In genomic region chr9:71509054-71509453, GRCh38 we compare ENCODE assay signal across 23 cellular contexts.
DNase-seq lines count a peak whose midpoint lies in the region; ATAC-seq, FAIRE-seq and TF ChIP-seq lines count a peak whose summit lies in the region.
"Had no signal": no experiment of that assay in that cellular context is flagged by ENCODE, and none has a peak within 500 bp of the region (broad histone marks: within the 10 kb centered on the region; RNA-seq: fewer than 3 reads in every experiment).

No MANE protein-coding gene starts in this region.

- no peaks in the 10 kb centered on the region for H4K20me1 ChIP-seq in smooth muscle cell (ENCODE audit: low read depth)
- H4K20me1 ChIP-seq: BLaER1 had no signal

- peak; percentile 67 for FAIRE-seq in RCC 7860 (lab: Jason Lieb, UNC)
- FAIRE-seq: pancreas had no signal

- H3K27me3 Mint-ChIP-seq in activated T-cell treated with anti-CD3 and anti-CD28 coated beads, Interleukin-2, amount 50 U/mL, for 72 hours (ENCODE audit: low read depth): peaks cover 6% of the 10 kb centered on the region
- H3K27me3 Mint-ChIP-seq in activated T-cell treated with anti-CD3 and anti-CD28 coated beads, Interleukin-2, amount 50 U/mL, for 4 hours (ENCODE audit: low read depth): no peaks in the 10 kb centered on the region

- ATAC-seq in activated T-cell treated with anti-CD3 and anti-CD28 coated beads, Interleukin-2, amount 50 U/mL, for 72 hours (replicated peaks in 1 of 2): peak; percentile 32 to 79
- no peak for ATAC-seq in activated T-cell treated with anti-CD3 and anti-CD28 coated beads, Interleukin-2, amount 50 U/mL, for 4 hours
- peak; percentile 76 for ATAC-seq in foreskin keratinocyte
- ATAC-seq: HCT116, left lung, pancreas, right cardiac atrium had no signal

- intact Hi-C loops in dorsolateral prefrontal cortex (cut with DNase I): no loop called here

- DNase-seq in activated T-cell treated with anti-CD3 and anti-CD28 coated beads, Interleukin-2, amount 50 U/mL, for 72 hours: no peak
- DNase-seq in activated T-cell treated with anti-CD3 and anti-CD28 coated beads, Interleukin-2, amount 50 U/mL, for 4 hours: no peak
- DNase-seq in RCC 7860 (ENCODE audit: low spot score) (peak; percentile 79), foreskin keratinocyte (peak; percentile 51 to 77), smooth muscle cell (lab: John Stamatoyannopoulos, UW; ENCODE audit: unreplicated experiment) (no peak), dorsolateral prefrontal cortex (no peak), hepatic stellate cell (ENCODE audit: low spot score) (no peak), NCI-H510A (lab: John Stamatoyannopoulos, UW) (no peak)
- DNase-seq: activated CD4-positive, alpha-beta T cell treated with anti-CD3 and anti-CD28 coated beads, Interleukin-2, amount 10 ng/mL, durations not matched to agents 24 days and 14 days; activated naive CD8-positive, alpha-beta T cell treated with anti-CD3 and anti-CD28 coated beads, Interleukin-2, amount 10 ng/mL, durations not matched to agents 7 days and 5 days; COR-L47; effector CD8-positive, alpha-beta T cell; Kasumi-1; left lung; NCI-H1105 treated with DMSO at 0.1 percent for 48 hours; NCI-H2029 treated with DMSO at 0.1 percent for 48 hours; NCI-H446 treated with DMSO at 0.1 percent for 48 hours; pancreas; right cardiac atrium; upper lobe of left lung had no signal

- H3K27me3 ChIP-seq in foreskin keratinocyte (no peaks in the 10 kb centered on the region), smooth muscle cell (ENCODE audit: low read depth) (no peaks in the 10 kb centered on the region), dorsolateral prefrontal cortex (no peaks in the 10 kb centered on the region)
- H3K27me3 ChIP-seq: BLaER1, left lung, pancreas, upper lobe of left lung had no signal

- peaks cover 0 to 2% of the 10 kb centered on the region in 2 donors for H3K9me3 Mint-ChIP-seq in activated T-cell treated with anti-CD3 and anti-CD28 coated beads, Interleukin-2, amount 50 U/mL, for 72 hours
- H3K9me3 Mint-ChIP-seq in activated T-cell treated with anti-CD3 and anti-CD28 coated beads, Interleukin-2, amount 50 U/mL, for 4 hours: no peaks in the 10 kb centered on the region
- H3K9me3 Mint-ChIP-seq: activated CD4-positive, alpha-beta T cell treated with anti-CD3 and anti-CD28 coated beads, Interleukin-2, amount 10 ng/mL, durations not matched to agents 24 days and 14 days; activated naive CD8-positive, alpha-beta T cell treated with anti-CD3 and anti-CD28 coated beads, Interleukin-2, amount 10 ng/mL, durations not matched to agents 7 days and 5 days; nephron had no signal

- H3K4me1 ChIP-seq in foreskin keratinocyte (peaks cover 39% of the 10 kb centered on the region), smooth muscle cell (ENCODE audit: low read depth) (no peaks in the 10 kb centered on the region)
- H3K4me1 ChIP-seq: BLaER1, left lung, pancreas, upper lobe of left lung had no signal

- no peaks in the 10 kb centered on the region for H3K9me3 ChIP-seq in smooth muscle cell (replicated peaks; ENCODE audit: low read depth)
- H3K9me3 ChIP-seq: BLaER1, left lung, pancreas, upper lobe of left lung had no signal

- no peaks in the 10 kb centered on the region for H3K36me3 Mint-ChIP-seq in activated T-cell treated with anti-CD3 and anti-CD28 coated beads, Interleukin-2, amount 50 U/mL, for 72 hours (ENCODE audit: insufficient read depth in 2 of 2)
- no peaks in the 10 kb centered on the region for H3K36me3 Mint-ChIP-seq in activated T-cell treated with anti-CD3 and anti-CD28 coated beads, Interleukin-2, amount 50 U/mL, for 4 hours (ENCODE audit: insufficient read depth)
- H3K36me3 Mint-ChIP-seq: activated naive CD8-positive, alpha-beta T cell treated with anti-CD3 and anti-CD28 coated beads, Interleukin-2, amount 10 ng/mL, durations not matched to agents 7 days and 5 days had no signal

- no peak overlapping the region for H3K27ac Mint-ChIP-seq in activated T-cell treated with anti-CD3 and anti-CD28 coated beads, Interleukin-2, amount 50 U/mL, for 72 hours
- H3K27ac Mint-ChIP-seq: activated CD4-positive, alpha-beta T cell treated with anti-CD3 and anti-CD28 coated beads, Interleukin-2, amount 10 ng/mL, durations not matched to agents 24 days and 14 days; activated naive CD8-positive, alpha-beta T cell treated with anti-CD3 and anti-CD28 coated beads, Interleukin-2, amount 10 ng/mL, durations not matched to agents 7 days and 5 days had no signal

- no peaks in the 10 kb centered on the region for H3K79me2 ChIP-seq in smooth muscle cell (ENCODE audit: low read depth)

- H2AFZ ChIP-seq in smooth muscle cell (ENCODE audit: low read depth): no peak overlapping the region

- H3F3A ChIP-seq in smooth muscle cell (ENCODE audit: low read depth): peaks cover 4% of the 10 kb centered on the region

- H3K9ac ChIP-seq in smooth muscle cell (ENCODE audit: low read depth): peak overlapping the region; percentile 73
- H3K9ac ChIP-seq: BLaER1 had no signal

- no peak for TF ChIP-seq CTCF in foreskin keratinocyte (conservative IDR thresholded peaks at IDR 0.05)
- no peak for TF ChIP-seq CTCF in smooth muscle cell (IDR thresholded peaks at IDR 0.05; ENCODE audit: borderline replicate concordance, insufficient read depth, poor library complexity, severe bottlenecking)
- TF ChIP-seq CTCF in dorsolateral prefrontal cortex (IDR thresholded peaks at IDR 0.05 in 54 of 56, conservative IDR thresholded peaks at IDR 0.05 in 2 of 56; ENCODE audit: low read depth in 1 of 56, partially characterized antibody in 56 of 56): no peak

- H3K4me3 Mint-ChIP-seq in activated T-cell treated with anti-CD3 and anti-CD28 coated beads, Interleukin-2, amount 50 U/mL, for 72 hours: no peak overlapping the region
- no peak overlapping the region for H3K4me3 Mint-ChIP-seq in activated T-cell treated with anti-CD3 and anti-CD28 coated beads, Interleukin-2, amount 50 U/mL, for 4 hours
- H3K4me3 Mint-ChIP-seq: activated CD4-positive, alpha-beta T cell treated with anti-CD3 and anti-CD28 coated beads, Interleukin-2, amount 10 ng/mL, durations not matched to agents 24 days and 14 days; activated naive CD8-positive, alpha-beta T cell treated with anti-CD3 and anti-CD28 coated beads, Interleukin-2, amount 10 ng/mL, durations not matched to agents 7 days and 5 days; nephron had no signal

- no peaks in the 10 kb centered on the region for H3K4me1 Mint-ChIP-seq in activated T-cell treated with anti-CD3 and anti-CD28 coated beads, Interleukin-2, amount 50 U/mL, for 72 hours (ENCODE audit: low read depth)
- H3K4me1 Mint-ChIP-seq in activated T-cell treated with anti-CD3 and anti-CD28 coated beads, Interleukin-2, amount 50 U/mL, for 4 hours (ENCODE audit: low read depth): no peaks in the 10 kb centered on the region
- H3K4me1 Mint-ChIP-seq: activated CD4-positive, alpha-beta T cell treated with anti-CD3 and anti-CD28 coated beads, Interleukin-2, amount 10 ng/mL, durations not matched to agents 24 days and 14 days; activated naive CD8-positive, alpha-beta T cell treated with anti-CD3 and anti-CD28 coated beads, Interleukin-2, amount 10 ng/mL, durations not matched to agents 7 days and 5 days; nephron had no signal

- H3K36me3 ChIP-seq in smooth muscle cell (ENCODE audit: low read depth): no peaks in the 10 kb centered on the region
- H3K36me3 ChIP-seq: BLaER1, left lung, pancreas, upper lobe of left lung had no signal

- H3K4me3 ChIP-seq in smooth muscle cell (no peak overlapping the region), dorsolateral prefrontal cortex (no peak overlapping the region)
- H3K4me3 ChIP-seq: BLaER1, left lung, pancreas, upper lobe of left lung had no signal

- no peak overlapping the region for H3K27ac ChIP-seq in foreskin keratinocyte
- H3K27ac ChIP-seq in smooth muscle cell (ENCODE audit: low read depth): peak overlapping the region; percentile 79
- H3K27ac ChIP-seq in dorsolateral prefrontal cortex: no peak overlapping the region
- H3K27ac ChIP-seq: BLaER1, left lung, pancreas, upper lobe of left lung had no signal

- peak overlapping the region; percentile 42 for H3K4me2 ChIP-seq in smooth muscle cell
- H3K4me2 ChIP-seq: BLaER1 had no signal

Comparison
In these comparisons a context has a peak if more than half of its experiments do, and no peak if none do; other contexts are left out.
1. ATAC-seq: peak in activated T-cell treated with anti-CD3 and anti-CD28 coated beads, Interleukin-2, amount 50 U/mL, for 72 hours (2 of 2) and foreskin keratinocyte (single experiment); none in activated T-cell treated with anti-CD3 and anti-CD28 coated beads, Interleukin-2, amount 50 U/mL, for 4 hours (0 of 2).
2. DNase-seq: peak in RCC 7860 (single experiment) and foreskin keratinocyte (2 of 2); none in activated T-cell treated with anti-CD3 and anti-CD28 coated beads, Interleukin-2, amount 50 U/mL, for 72 hours (0 of 2), activated T-cell treated with anti-CD3 and anti-CD28 coated beads, Interleukin-2, amount 50 U/mL, for 4 hours (single experiment), smooth muscle cell (single experiment), dorsolateral prefrontal cortex (0 of 10), hepatic stellate cell (single experiment) and NCI-H510A (single experiment).